1 cellular context compared by ENCODE assay signal in genomic region chr16:13552062-13552959, GRCh38.
TF ChIP-seq lines count a peak whose summit lies in the region.

No MANE protein-coding gene starts in this region.

TF ChIP-seq in SK-N-SH, 30 proteins besides CTCF, POLR2A, EP300 and RAD21 (continued from another document):
- TF ChIP-seq TCF12 (IDR thresholded peaks at IDR 0.05) (no peak), ELF1 (IDR thresholded peaks at IDR 0.05) (no peak), TAF1 (IDR thresholded peaks at IDR 0.05; ENCODE audit: borderline replicate concordance, low read depth, low read length) (no peak)
